21 cellular contexts compared by ENCODE assay signal in genomic region chr9:5040730-5041389, GRCh38.
"Had no signal": no experiment of that assay in that cellular context is flagged by ENCODE, and none has a peak within 500 bp of the region (broad histone marks: within the 10 kb centered on the region; RNA-seq: fewer than 3 reads in every experiment).

No MANE protein-coding gene starts in this region.

- H3K27me3 Mint-ChIP-seq: activated CD4-positive, alpha-beta T cell treated with anti-CD3 and anti-CD28 coated beads for 36 hours; activated naive CD8-positive, alpha-beta T cell treated with anti-CD3 and anti-CD28 coated beads, Interleukin-2, amount 10 ng/mL, durations not matched to agents 7 days and 5 days; brain; dendritic cell treated with granulocyte-macrophage colony-stimulating factor and Interleukin-4, amounts not matched to agents 40 ng/mL and 50 ng/mL, for 4 days; memory B cell; naive thymus-derived CD8-positive, alpha-beta T cell; T-cell had no signal

- DNase-seq: activated CD4-positive, alpha-beta T cell treated with anti-CD3 and anti-CD28 coated beads for 36 hours; activated CD4-positive, CD25-positive, alpha-beta regulatory T cell; activated CD8-positive, alpha-beta T cell treated with anti-CD3 and anti-CD28 coated beads, Interleukin-2, amount 10 ng/mL, durations not matched to agents 7 days and 5 days; activated effector memory CD4-positive, alpha-beta T cell treated with Interleukin-2 at 50 U/mL for 16 hours; activated naive CD4-positive, alpha-beta T cell treated with anti-CD3 and anti-CD28 coated beads for 36 hours; activated naive CD8-positive, alpha-beta T cell treated with anti-CD3 and anti-CD28 coated beads, Interleukin-2, amount 10 ng/mL, durations not matched to agents 7 days and 5 days; caudate nucleus; endodermal cell; foreskin fibroblast; heart right ventricle; occipital lobe; stimulated activated CD4-positive, alpha-beta T cell treated with anti-CD3 and anti-CD28 coated beads, Interleukin-4, amount 100 ng/mL, for 1 hour; stomach; T-cell had no signal

- H3K27ac Mint-ChIP-seq: activated CD4-positive, alpha-beta T cell treated with anti-CD3 and anti-CD28 coated beads for 36 hours; activated CD8-positive, alpha-beta T cell treated with anti-CD3 and anti-CD28 coated beads, Interleukin-2, amount 10 ng/mL, durations not matched to agents 7 days and 5 days; activated naive CD4-positive, alpha-beta T cell treated with anti-CD3 and anti-CD28 coated beads for 36 hours; activated naive CD8-positive, alpha-beta T cell treated with anti-CD3 and anti-CD28 coated beads, Interleukin-2, amount 10 ng/mL, durations not matched to agents 7 days and 5 days; brain; dendritic cell treated with granulocyte-macrophage colony-stimulating factor and Interleukin-4, amounts not matched to agents 40 ng/mL and 50 ng/mL, for 4 days; endodermal cell; memory B cell; T-cell; T-helper 2 cell treated with Interferon-gamma antibody and Interleukin-4, amounts not matched to agents 5 μg/mL and 100 μg/mL, for 36 hours had no signal

- H3K4me1 Mint-ChIP-seq: activated CD4-positive, alpha-beta T cell treated with anti-CD3 and anti-CD28 coated beads for 36 hours; brain; endodermal cell; memory B cell; naive thymus-derived CD8-positive, alpha-beta T cell; neural crest cell had no signal

- ATAC-seq: activated CD4-positive, alpha-beta T cell treated with anti-CD3 and anti-CD28 coated beads for 36 hours; activated CD8-positive, alpha-beta T cell treated with anti-CD3 and anti-CD28 coated beads, Interleukin-2, amount 10 ng/mL, durations not matched to agents 7 days and 5 days; esophagus mucosa; naive thymus-derived CD8-positive, alpha-beta T cell; T-cell had no signal

- H3K4me3 Mint-ChIP-seq: activated CD4-positive, alpha-beta T cell treated with anti-CD3 and anti-CD28 coated beads for 36 hours; activated CD8-positive, alpha-beta T cell treated with anti-CD3 and anti-CD28 coated beads, Interleukin-2, amount 10 ng/mL, durations not matched to agents 7 days and 5 days; activated naive CD4-positive, alpha-beta T cell treated with anti-CD3 and anti-CD28 coated beads for 36 hours; activated naive CD8-positive, alpha-beta T cell treated with anti-CD3 and anti-CD28 coated beads, Interleukin-2, amount 10 ng/mL, durations not matched to agents 7 days and 5 days; brain; dendritic cell treated with granulocyte-macrophage colony-stimulating factor and Interleukin-4, amounts not matched to agents 40 ng/mL and 50 ng/mL, for 4 days; endodermal cell; memory B cell; naive thymus-derived CD8-positive, alpha-beta T cell; neural crest cell; T-cell; T-helper 2 cell treated with Interferon-gamma antibody and Interleukin-4, amounts not matched to agents 5 μg/mL and 100 μg/mL, for 36 hours had no signal

- H3K9me3 Mint-ChIP-seq: memory B cell had no signal
